ENCODE assay signal across 16 cellular contexts in genomic region chr15:57165992-57166391, GRCh38.
DNase-seq lines count a peak whose midpoint lies in the region; ATAC-seq, FAIRE-seq and TF ChIP-seq lines count a peak whose summit lies in the region.
"Had no signal": no experiment of that assay in that cellular context is flagged by ENCODE, and none has a peak within 500 bp of the region (broad histone marks: within the 10 kb centered on the region; RNA-seq: fewer than 3 reads in every experiment).

No MANE protein-coding gene starts in this region.

- no peak for TF ChIP-seq CTCF in NB4 (IDR thresholded peaks at IDR 0.05; ENCODE audit: low read depth, low read length)
- TF ChIP-seq CTCF in bronchial epithelial cell (IDR thresholded peaks at IDR 0.05; ENCODE audit: insufficient read depth, low read length, severe bottlenecking): no peak
- TF ChIP-seq CTCF in smooth muscle cell (IDR thresholded peaks at IDR 0.05; ENCODE audit: borderline replicate concordance, insufficient read depth, poor library complexity, severe bottlenecking): no peak
- TF ChIP-seq CTCF in psoas muscle (IDR thresholded peaks at IDR 0.05): no peak
- no peak for TF ChIP-seq CTCF in PC-9 (conservative IDR thresholded peaks at IDR 0.05)

- no peak overlapping the region for H3K9ac ChIP-seq in smooth muscle cell (ENCODE audit: low read depth)

- TF ChIP-seq POLR2A in NB4 (IDR thresholded peaks at IDR 0.05; ENCODE audit: extremely low read depth, insufficient read length): no peak

- POLR2A ChIA-PET in PC-9 (lab: Charles Lee; ENCODE audit: unreplicated experiment): interaction anchor here (0.6 kb wide), 1 partner anchor 571 kb away, joined by 3 read pairs; no protein-coding TSS in a partner anchor

- H3K9me3 ChIP-seq in smooth muscle cell (replicated peaks; ENCODE audit: low read depth): no peaks in the 10 kb centered on the region
- no peaks in the 10 kb centered on the region for H3K9me3 ChIP-seq in psoas muscle
- no peaks in the 10 kb centered on the region for H3K9me3 ChIP-seq in PC-9 (ENCODE audit: insufficient read depth, low read depth)
- H3K9me3 ChIP-seq: neutrophil, thyroid gland had no signal

- H2AFZ ChIP-seq in smooth muscle cell (ENCODE audit: low read depth) (no peak overlapping the region), PC-9 (no peak overlapping the region)

- H3F3A ChIP-seq in smooth muscle cell (ENCODE audit: low read depth) (no peaks in the 10 kb centered on the region), PC-9 (ENCODE audit: insufficient read depth, low read depth) (no peaks in the 10 kb centered on the region)

- H3K27me3 ChIP-seq in bronchial epithelial cell (ENCODE audit: control insufficient read depth, insufficient read depth, low read length) (no peaks in the 10 kb centered on the region), smooth muscle cell (ENCODE audit: low read depth) (no peaks in the 10 kb centered on the region), psoas muscle (ENCODE audit: insufficient read depth in 3 of 3, low read length in 2 of 3) (no peaks in the 10 kb centered on the region), PC-9 (ENCODE audit: insufficient read depth, low read depth) (no peaks in the 10 kb centered on the region)
- H3K27me3 ChIP-seq: neutrophil, thyroid gland had no signal

- CTCF ChIA-PET in PC-9 (lab: Charles Lee): no interaction called here

- 18% methylated on average over 2 of the region's 2 CpGs for WGBS in smooth muscle cell (ENCODE audit: low lambda C conversion rate)
- 70 to 82% (median 81%) methylated on average over 2 of the region's 2 CpGs for WGBS in psoas muscle, 3 donors

- H3K9me3 Mint-ChIP-seq in activated naive CD8-positive, alpha-beta T cell treated with anti-CD3 and anti-CD28 coated beads, Interleukin-2, amount 50 U/mL, for 24 hours: no peaks in the 10 kb centered on the region
- no peaks in the 10 kb centered on the region for H3K9me3 Mint-ChIP-seq in activated naive CD8-positive, alpha-beta T cell treated with anti-CD3 and anti-CD28 coated beads for 36 hours

- no peaks in the 10 kb centered on the region for H4K20me1 ChIP-seq in smooth muscle cell (ENCODE audit: low read depth)
- H4K20me1 ChIP-seq in PC-9 (ENCODE audit: insufficient read depth): no peaks in the 10 kb centered on the region

- H3K4me3 ChIP-seq in NB4 (ENCODE audit: low read depth, low read length) (no peak overlapping the region), bronchial epithelial cell (ENCODE audit: low read depth, low read length) (no peak overlapping the region), smooth muscle cell (no peak overlapping the region), psoas muscle (no peak overlapping the region), PC-9 (no peak overlapping the region)
- H3K4me3 ChIP-seq: lung, thyroid gland had no signal

- no peaks in the 10 kb centered on the region for H3K9me2 ChIP-seq in PC-9 (ENCODE audit: insufficient read depth)

- H3K4me2 ChIP-seq in smooth muscle cell: no peak overlapping the region
- H3K4me2 ChIP-seq in PC-9: no peak overlapping the region

- no TSS peak for BruUV-seq in PC-9 (replicated peaks; lab: Mats Ljungman, UMichigan)

- intact Hi-C loops in psoas muscle (cut with DNase I): no loop called here
- intact Hi-C loops in PC-9 (cut with micrococcal nuclease; ENCODE audit: unreplicated experiment): no loop called here

- H3K27me3 Mint-ChIP-seq in activated naive CD8-positive, alpha-beta T cell treated with anti-CD3 and anti-CD28 coated beads, Interleukin-2, amount 50 U/mL, for 24 hours: no peaks in the 10 kb centered on the region
- no peaks in the 10 kb centered on the region for H3K27me3 Mint-ChIP-seq in activated naive CD8-positive, alpha-beta T cell treated with anti-CD3 and anti-CD28 coated beads for 36 hours

- H3K4me1 Mint-ChIP-seq in activated naive CD8-positive, alpha-beta T cell treated with anti-CD3 and anti-CD28 coated beads, Interleukin-2, amount 50 U/mL, for 24 hours: no peaks in the 10 kb centered on the region
- H3K4me1 Mint-ChIP-seq in activated naive CD8-positive, alpha-beta T cell treated with anti-CD3 and anti-CD28 coated beads for 36 hours: peaks cover 2% of the 10 kb centered on the region

- no peaks in the 10 kb centered on the region for H3K36me3 ChIP-seq in bronchial epithelial cell (ENCODE audit: control insufficient read depth, insufficient read depth, low read length)
- peaks cover 1% of the 10 kb centered on the region for H3K36me3 ChIP-seq in smooth muscle cell (ENCODE audit: low read depth)
- H3K36me3 ChIP-seq in psoas muscle (ENCODE audit: insufficient read depth in 1 of 2, low read depth in 1 of 2): peaks cover 0 to 3% of the 10 kb centered on the region in 2 donors
- no peaks in the 10 kb centered on the region for H3K36me3 ChIP-seq in PC-9 (ENCODE audit: low read depth)
- H3K36me3 ChIP-seq: neutrophil, thyroid gland had no signal

- H3K27ac ChIP-seq in smooth muscle cell (ENCODE audit: low read depth) (peak overlapping the region; percentile 12), psoas muscle (no peak overlapping the region), PC-9 (no peak overlapping the region)
- H3K27ac ChIP-seq: neutrophil, thyroid gland had no signal

- H3K79me2 ChIP-seq in smooth muscle cell (ENCODE audit: low read depth) (peaks cover 13% of the 10 kb centered on the region), PC-9 (ENCODE audit: low read depth) (no peaks in the 10 kb centered on the region)

- H3K27ac Mint-ChIP-seq in activated naive CD8-positive, alpha-beta T cell treated with anti-CD3 and anti-CD28 coated beads, Interleukin-2, amount 50 U/mL, for 24 hours: no peak overlapping the region
- H3K27ac Mint-ChIP-seq in activated naive CD8-positive, alpha-beta T cell treated with anti-CD3 and anti-CD28 coated beads for 36 hours: no peak overlapping the region

- H3K36me3 Mint-ChIP-seq in activated naive CD8-positive, alpha-beta T cell treated with anti-CD3 and anti-CD28 coated beads, Interleukin-2, amount 50 U/mL, for 24 hours (ENCODE audit: low read depth): peaks cover 29% of the 10 kb centered on the region
- peaks cover 10% of the 10 kb centered on the region for H3K36me3 Mint-ChIP-seq in activated naive CD8-positive, alpha-beta T cell treated with anti-CD3 and anti-CD28 coated beads for 36 hours

- DNase-seq in activated naive CD8-positive, alpha-beta T cell treated with anti-CD3 and anti-CD28 coated beads, Interleukin-2, amount 50 U/mL, for 24 hours: no peak
- no peak for DNase-seq in activated naive CD8-positive, alpha-beta T cell treated with anti-CD3 and anti-CD28 coated beads for 36 hours
- peak; percentile 15 for DNase-seq in NB4 (ENCODE audit: low read depth)
- peak; percentile 51 for DNase-seq in bronchial epithelial cell (ENCODE audit: low read depth)
- DNase-seq in smooth muscle cell (lab: John Stamatoyannopoulos, UW; ENCODE audit: unreplicated experiment): no peak
- no peak for DNase-seq in psoas muscle
- no peak for DNase-seq in PC-9
- DNase-seq in activated effector memory CD4-positive, alpha-beta T cell treated with anti-CD3 and anti-CD28 coated beads, Interleukin-2, amount 50 U/mL, for 16 hours: no peak
- DNase-seq: activated CD8-positive, alpha-beta memory T cell treated with anti-CD3 and anti-CD28 coated beads for 24 hours; activated naive CD4-positive, alpha-beta T cell; NCI-H1436 treated with DMSO at 0.1 percent for 48 hours; NCI-H524 treated with DMSO at 0.1 percent for 48 hours; thyroid gland had no signal

- H3K4me1 ChIP-seq in smooth muscle cell (ENCODE audit: low read depth) (no peaks in the 10 kb centered on the region), psoas muscle (no peaks in the 10 kb centered on the region), PC-9 (replicated peaks; ENCODE audit: insufficient read depth) (no peaks in the 10 kb centered on the region)
- H3K4me1 ChIP-seq: thyroid gland had no signal

- ATAC-seq in activated naive CD8-positive, alpha-beta T cell treated with anti-CD3 and anti-CD28 coated beads, Interleukin-2, amount 50 U/mL, for 24 hours: peak; percentile 33
- ATAC-seq in psoas muscle: no peak

- H3K4me3 Mint-ChIP-seq in activated naive CD8-positive, alpha-beta T cell treated with anti-CD3 and anti-CD28 coated beads, Interleukin-2, amount 50 U/mL, for 24 hours: no peak overlapping the region
- H3K4me3 Mint-ChIP-seq in activated naive CD8-positive, alpha-beta T cell treated with anti-CD3 and anti-CD28 coated beads for 36 hours: no peak overlapping the region

- FAIRE-seq in bronchial epithelial cell (lab: Jason Lieb, UNC): no peak
- FAIRE-seq: D721Med had no signal

Comparison
In these comparisons a context has a peak if more than half of its experiments do, and no peak if none do; other contexts are left out.
1. DNase-seq: peak in NB4 (single experiment) and bronchial epithelial cell (single experiment); none in activated naive CD8-positive, alpha-beta T cell treated with anti-CD3 and anti-CD28 coated beads, Interleukin-2, amount 50 U/mL, for 24 hours (single experiment), activated naive CD8-positive, alpha-beta T cell treated with anti-CD3 and anti-CD28 coated beads for 36 hours (single experiment), smooth muscle cell (single experiment), psoas muscle (0 of 2), PC-9 (0 of 2) and activated effector memory CD4-positive, alpha-beta T cell treated with anti-CD3 and anti-CD28 coated beads, Interleukin-2, amount 50 U/mL, for 16 hours (single experiment).